1 cellular context compared by ENCODE assay signal in genomic region chr1:193241132-193241827, GRCh38.
TF ChIP-seq lines count a peak whose summit lies in the region.

No MANE protein-coding gene starts in this region.

TF ChIP-seq in GM12878, 131 proteins besides CTCF, POLR2A, EP300 and RAD21 (continued from another document):
- TF ChIP-seq, protein P1, sequence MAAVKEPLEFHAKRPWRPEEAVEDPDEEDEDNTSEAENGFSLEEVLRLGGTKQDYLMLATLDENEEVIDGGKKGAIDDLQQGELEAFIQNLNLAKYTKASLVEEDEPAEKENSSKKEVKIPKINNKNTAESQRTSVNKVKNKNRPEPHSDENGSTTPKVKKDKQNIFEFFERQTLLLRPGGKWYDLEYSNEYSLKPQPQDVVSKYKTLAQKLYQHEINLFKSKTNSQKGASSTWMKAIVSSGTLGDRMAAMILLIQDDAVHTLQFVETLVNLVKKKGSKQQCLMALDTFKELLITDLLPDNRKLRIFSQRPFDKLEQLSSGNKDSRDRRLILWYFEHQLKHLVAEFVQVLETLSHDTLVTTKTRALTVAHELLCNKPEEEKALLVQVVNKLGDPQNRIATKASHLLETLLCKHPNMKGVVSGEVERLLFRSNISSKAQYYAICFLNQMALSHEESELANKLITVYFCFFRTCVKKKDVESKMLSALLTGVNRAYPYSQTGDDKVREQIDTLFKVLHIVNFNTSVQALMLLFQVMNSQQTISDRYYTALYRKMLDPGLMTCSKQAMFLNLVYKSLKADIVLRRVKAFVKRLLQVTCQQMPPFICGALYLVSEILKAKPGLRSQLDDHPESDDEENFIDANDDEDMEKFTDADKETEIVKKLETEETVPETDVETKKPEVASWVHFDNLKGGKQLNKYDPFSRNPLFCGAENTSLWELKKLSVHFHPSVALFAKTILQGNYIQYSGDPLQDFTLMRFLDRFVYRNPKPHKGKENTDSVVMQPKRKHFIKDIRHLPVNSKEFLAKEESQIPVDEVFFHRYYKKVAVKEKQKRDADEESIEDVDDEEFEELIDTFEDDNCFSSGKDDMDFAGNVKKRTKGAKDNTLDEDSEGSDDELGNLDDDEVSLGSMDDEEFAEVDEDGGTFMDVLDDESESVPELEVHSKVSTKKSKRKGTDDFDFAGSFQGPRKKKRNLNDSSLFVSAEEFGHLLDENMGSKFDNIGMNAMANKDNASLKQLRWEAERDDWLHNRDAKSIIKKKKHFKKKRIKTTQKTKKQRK (IDR thresholded peaks at IDR 0.05; ENCODE audit: low read depth, low read length): no peak
- TF ChIP-seq GATAD2B (conservative IDR thresholded peaks at IDR 0.05; ENCODE audit: low read depth) (no peak), ZNF622 (IDR thresholded peaks at IDR 0.05) (no peak), MTA3 (IDR thresholded peaks at IDR 0.05; ENCODE audit: borderline replicate concordance, low read length) (no peak), BACH1 (IDR thresholded peaks at IDR 0.05; ENCODE audit: borderline replicate concordance) (no peak), RCOR1 (conservative IDR thresholded peaks at IDR 0.05; ENCODE audit: low read depth, low read length) (no peak), SMARCA5 (IDR thresholded peaks at IDR 0.05) (no peak), PBX3 (IDR thresholded peaks at IDR 0.05; ENCODE audit: insufficient replicate concordance, low read depth, low read length) (no peak), SMC3 (IDR thresholded peaks at IDR 0.05; ENCODE audit: borderline replicate concordance, low read length) (no peak), ZSCAN29 (IDR thresholded peaks at IDR 0.05) (no peak)
- TF ChIP-seq, protein P2, sequence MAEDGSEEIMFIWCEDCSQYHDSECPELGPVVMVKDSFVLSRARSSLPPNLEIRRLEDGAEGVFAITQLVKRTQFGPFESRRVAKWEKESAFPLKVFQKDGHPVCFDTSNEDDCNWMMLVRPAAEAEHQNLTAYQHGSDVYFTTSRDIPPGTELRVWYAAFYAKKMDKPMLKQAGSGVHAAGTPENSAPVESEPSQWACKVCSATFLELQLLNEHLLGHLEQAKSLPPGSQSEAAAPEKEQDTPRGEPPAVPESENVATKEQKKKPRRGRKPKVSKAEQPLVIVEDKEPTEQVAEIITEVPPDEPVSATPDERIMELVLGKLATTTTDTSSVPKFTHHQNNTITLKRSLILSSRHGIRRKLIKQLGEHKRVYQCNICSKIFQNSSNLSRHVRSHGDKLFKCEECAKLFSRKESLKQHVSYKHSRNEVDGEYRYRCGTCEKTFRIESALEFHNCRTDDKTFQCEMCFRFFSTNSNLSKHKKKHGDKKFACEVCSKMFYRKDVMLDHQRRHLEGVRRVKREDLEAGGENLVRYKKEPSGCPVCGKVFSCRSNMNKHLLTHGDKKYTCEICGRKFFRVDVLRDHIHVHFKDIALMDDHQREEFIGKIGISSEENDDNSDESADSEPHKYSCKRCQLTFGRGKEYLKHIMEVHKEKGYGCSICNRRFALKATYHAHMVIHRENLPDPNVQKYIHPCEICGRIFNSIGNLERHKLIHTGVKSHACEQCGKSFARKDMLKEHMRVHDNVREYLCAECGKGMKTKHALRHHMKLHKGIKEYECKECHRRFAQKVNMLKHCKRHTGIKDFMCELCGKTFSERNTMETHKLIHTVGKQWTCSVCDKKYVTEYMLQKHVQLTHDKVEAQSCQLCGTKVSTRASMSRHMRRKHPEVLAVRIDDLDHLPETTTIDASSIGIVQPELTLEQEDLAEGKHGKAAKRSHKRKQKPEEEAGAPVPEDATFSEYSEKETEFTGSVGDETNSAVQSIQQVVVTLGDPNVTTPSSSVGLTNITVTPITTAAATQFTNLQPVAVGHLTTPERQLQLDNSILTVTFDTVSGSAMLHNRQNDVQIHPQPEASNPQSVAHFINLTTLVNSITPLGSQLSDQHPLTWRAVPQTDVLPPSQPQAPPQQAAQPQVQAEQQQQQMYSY (CRISPR knock-in tag; IDR thresholded peaks at IDR 0.05): no peak
- TF ChIP-seq, protein P3, sequence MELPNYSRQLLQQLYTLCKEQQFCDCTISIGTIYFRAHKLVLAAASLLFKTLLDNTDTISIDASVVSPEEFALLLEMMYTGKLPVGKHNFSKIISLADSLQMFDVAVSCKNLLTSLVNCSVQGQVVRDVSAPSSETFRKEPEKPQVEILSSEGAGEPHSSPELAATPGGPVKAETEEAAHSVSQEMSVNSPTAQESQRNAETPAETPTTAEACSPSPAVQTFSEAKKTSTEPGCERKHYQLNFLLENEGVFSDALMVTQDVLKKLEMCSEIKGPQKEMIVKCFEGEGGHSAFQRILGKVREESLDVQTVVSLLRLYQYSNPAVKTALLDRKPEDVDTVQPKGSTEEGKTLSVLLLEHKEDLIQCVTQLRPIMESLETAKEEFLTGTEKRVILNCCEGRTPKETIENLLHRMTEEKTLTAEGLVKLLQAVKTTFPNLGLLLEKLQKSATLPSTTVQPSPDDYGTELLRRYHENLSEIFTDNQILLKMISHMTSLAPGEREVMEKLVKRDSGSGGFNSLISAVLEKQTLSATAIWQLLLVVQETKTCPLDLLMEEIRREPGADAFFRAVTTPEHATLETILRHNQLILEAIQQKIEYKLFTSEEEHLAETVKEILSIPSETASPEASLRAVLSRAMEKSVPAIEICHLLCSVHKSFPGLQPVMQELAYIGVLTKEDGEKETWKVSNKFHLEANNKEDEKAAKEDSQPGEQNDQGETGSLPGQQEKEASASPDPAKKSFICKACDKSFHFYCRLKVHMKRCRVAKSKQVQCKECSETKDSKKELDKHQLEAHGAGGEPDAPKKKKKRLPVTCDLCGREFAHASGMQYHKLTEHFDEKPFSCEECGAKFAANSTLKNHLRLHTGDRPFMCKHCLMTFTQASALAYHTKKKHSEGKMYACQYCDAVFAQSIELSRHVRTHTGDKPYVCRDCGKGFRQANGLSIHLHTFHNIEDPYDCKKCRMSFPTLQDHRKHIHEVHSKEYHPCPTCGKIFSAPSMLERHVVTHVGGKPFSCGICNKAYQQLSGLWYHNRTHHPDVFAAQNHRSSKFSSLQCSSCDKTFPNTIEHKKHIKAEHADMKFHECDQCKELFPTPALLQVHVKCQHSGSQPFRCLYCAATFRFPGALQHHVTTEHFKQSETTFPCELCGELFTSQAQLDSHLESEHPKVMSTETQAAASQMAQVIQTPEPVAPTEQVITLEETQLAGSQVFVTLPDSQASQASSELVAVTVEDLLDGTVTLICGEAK (IDR thresholded peaks at IDR 0.05; ENCODE audit: borderline replicate concordance): no peak
- TF ChIP-seq, protein P4, sequence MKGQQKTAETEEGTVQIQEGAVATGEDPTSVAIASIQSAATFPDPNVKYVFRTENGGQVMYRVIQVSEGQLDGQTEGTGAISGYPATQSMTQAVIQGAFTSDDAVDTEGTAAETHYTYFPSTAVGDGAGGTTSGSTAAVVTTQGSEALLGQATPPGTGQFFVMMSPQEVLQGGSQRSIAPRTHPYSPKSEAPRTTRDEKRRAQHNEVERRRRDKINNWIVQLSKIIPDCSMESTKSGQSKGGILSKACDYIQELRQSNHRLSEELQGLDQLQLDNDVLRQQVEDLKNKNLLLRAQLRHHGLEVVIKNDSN (IDR thresholded peaks at IDR 0.05; ENCODE audit: borderline replicate concordance, extremely low read length, insufficient read depth, low read depth, low read length): no peak
